10 cellular contexts compared by ENCODE assay signal in genomic region chr4:13615162-13615561, GRCh38.
A peak's percentile ranks its signal among the peaks of the same experiment; 100 is the strongest.
DNase-seq lines count a peak whose midpoint lies in the region; ATAC-seq and FAIRE-seq lines count a peak whose summit lies in the region.
"Had no signal": no experiment of that assay in that cellular context is flagged by ENCODE, and none has a peak within 500 bp of the region (broad histone marks: within the 10 kb centered on the region; RNA-seq: fewer than 3 reads in every experiment).

No MANE protein-coding gene starts in this region.

- peak; percentile 83 for FAIRE-seq in GM18507 (lab: Jason Lieb, UNC)

- no peaks in the 10 kb centered on the region for H3K27me3 Mint-ChIP-seq in effector memory CD8-positive, alpha-beta T cell

- H3K36me3 Mint-ChIP-seq in effector memory CD8-positive, alpha-beta T cell (ENCODE audit: insufficient read depth), result peaks cover 44% of the 10 kb centered on the region

- no peaks in the 10 kb centered on the region for H3K9me3 Mint-ChIP-seq in effector memory CD8-positive, alpha-beta T cell

- ATAC-seq in GM21619 (IDR thresholded peaks at IDR 0.05; ENCODE audit: unreplicated experiment) (peak; percentile 57), HG03521 (IDR thresholded peaks at IDR 0.05; ENCODE audit: unreplicated experiment) (peak; percentile 32)
- ATAC-seq in effector memory CD8-positive, alpha-beta T cell (replicated peaks), result peak; percentile 58
- ATAC-seq: lower lobe of right lung had no signal

- H3K4me1 Mint-ChIP-seq in effector memory CD8-positive, alpha-beta T cell (ENCODE audit: low read depth in 2 of 2), result peaks cover 14 to 17% of the 10 kb centered on the region in 2 donors

- H3K4me3 Mint-ChIP-seq in effector memory CD8-positive, alpha-beta T cell, result no peak overlapping the region

- H3K27ac Mint-ChIP-seq in effector memory CD8-positive, alpha-beta T cell, result peak overlapping the region; percentile 15 to 64

- DNase-seq in GM18507 (ENCODE audit: extremely low spot score, insufficient read length, low read depth) (no peak), HuH-7.5 (ENCODE audit: low spot score) (no peak)
- no peak for DNase-seq in effector memory CD8-positive, alpha-beta T cell
- DNase-seq in activated T-cell treated with anti-CD3 and anti-CD28 coated beads, Interleukin-2, amount 50 U/mL, for 1 hour, result no peak
- DNase-seq in activated CD4-positive, alpha-beta T cell treated with anti-CD3 and anti-CD28 coated beads, Interleukin-2, amount 50 U/mL, for 4 hours, result no peak
- no peak for DNase-seq in stimulated activated CD4-positive, alpha-beta T cell treated with anti-CD3 and anti-CD28 coated beads, Interleukin-2, amount 100 ng/mL, for 24 hours
- DNase-seq: activated T-cell treated with anti-CD3 and anti-CD28 coated beads for 4 hours, lower lobe of right lung had no signal
